In genomic region chr11:131579932-131580387, GRCh38 we compare ENCODE assay signal across 9 cellular contexts.
DNase-seq lines count a peak whose midpoint lies in the region; ATAC-seq and TF ChIP-seq lines count a peak whose summit lies in the region.
"Had no signal": no experiment of that assay in that cellular context is flagged by ENCODE, and none has a peak within 500 bp of the region (broad histone marks: within the 10 kb centered on the region; RNA-seq: fewer than 3 reads in every experiment).

No MANE protein-coding gene starts in this region.

- DNase-seq in ELR (ENCODE audit: low read depth) (peak; percentile 53), GM20000 (ENCODE audit: low spot score) (peak; percentile 47), MM.1S (no peak), caudate nucleus (lab: John Stamatoyannopoulos, UW) (peak in 14 of 61 donors; percentile 5 to 64 (median 38)), progenitor cell of endocrine pancreas (ENCODE audit: low spot score, unreplicated experiment) (no peak), cerebellar nuclear complex (lab: John Stamatoyannopoulos, UW) (no peak)

- no peaks in the 10 kb centered on the region for H3F3A ChIP-seq in MM.1S (ENCODE audit: insufficient read depth, low read length)

- no peaks in the 10 kb centered on the region for H3K27me3 ChIP-seq in MM.1S (replicated peaks; ENCODE audit: insufficient read depth, low read length)
- H3K27me3 ChIP-seq in gastroesophageal sphincter, result peaks cover 32% of the 10 kb centered on the region

- no peak overlapping the region for H2AFZ ChIP-seq in MM.1S (ENCODE audit: low read length)

- H3K79me2 ChIP-seq in MM.1S (ENCODE audit: low read length), result no peaks in the 10 kb centered on the region

- no peak overlapping the region for H3K4me3 ChIP-seq in MM.1S (ENCODE audit: low read length)
- no peak overlapping the region for H3K4me3 ChIP-seq in gastroesophageal sphincter

- H3K9me3 Mint-ChIP-seq in progenitor cell of endocrine pancreas (ENCODE audit: low read depth), result no peaks in the 10 kb centered on the region
- H3K9me3 Mint-ChIP-seq: memory B cell had no signal

- no peaks in the 10 kb centered on the region for H3K36me3 Mint-ChIP-seq in progenitor cell of endocrine pancreas (ENCODE audit: insufficient read depth)
- H3K36me3 Mint-ChIP-seq: memory B cell had no signal

- ATAC-seq in gastroesophageal sphincter (no peak), HG02938 (IDR thresholded peaks at IDR 0.05; ENCODE audit: unreplicated experiment) (no peak)

- no peak for TF ChIP-seq POLR2A in gastroesophageal sphincter (IDR thresholded peaks at IDR 0.05)

- H3K36me3 ChIP-seq in MM.1S (replicated peaks; ENCODE audit: insufficient read depth, low read length), result no peaks in the 10 kb centered on the region
- H3K36me3 ChIP-seq in gastroesophageal sphincter, result no peaks in the 10 kb centered on the region

- H3K4me1 Mint-ChIP-seq in progenitor cell of endocrine pancreas (ENCODE audit: low read depth), result no peaks in the 10 kb centered on the region
- H3K4me1 Mint-ChIP-seq: memory B cell had no signal

- no peak overlapping the region for H3K9ac ChIP-seq in MM.1S (ENCODE audit: low read length)

- no peak overlapping the region for H3K27ac ChIP-seq in MM.1S (ENCODE audit: low read length)
- H3K27ac ChIP-seq in caudate nucleus (ENCODE audit: low read depth, low read length), result peak overlapping the region; percentile 98
- no peak overlapping the region for H3K27ac ChIP-seq in gastroesophageal sphincter

- TF ChIP-seq EP300 in gastroesophageal sphincter (IDR thresholded peaks at IDR 0.05), result no peak

- H3K4me2 ChIP-seq in MM.1S (ENCODE audit: low read depth, low read length), result no peak overlapping the region

- H3K27ac Mint-ChIP-seq in progenitor cell of endocrine pancreas, result no peak overlapping the region
- H3K27ac Mint-ChIP-seq: memory B cell had no signal

- H4K20me1 ChIP-seq in MM.1S (ENCODE audit: insufficient read depth, low read length), result no peaks in the 10 kb centered on the region

- H3K9me3 ChIP-seq in MM.1S (replicated peaks; ENCODE audit: insufficient read depth, low read length) (no peaks in the 10 kb centered on the region), gastroesophageal sphincter (no peaks in the 10 kb centered on the region)

- no peak overlapping the region for H3K4me3 Mint-ChIP-seq in progenitor cell of endocrine pancreas (ENCODE audit: low read depth)
- H3K4me3 Mint-ChIP-seq: memory B cell had no signal

- H3K27me3 Mint-ChIP-seq in progenitor cell of endocrine pancreas, result peaks cover 40% of the 10 kb centered on the region
- H3K27me3 Mint-ChIP-seq: memory B cell had no signal

- WGBS in gastroesophageal sphincter (ENCODE audit: low coverage in 1 of 2), 2 donors, result 40% methylated on average over 7 of the region's 7 CpGs; no CpG with 5 or more reads in 1 of the 2 donors

- H3K4me1 ChIP-seq in MM.1S (ENCODE audit: low read length) (no peaks in the 10 kb centered on the region), gastroesophageal sphincter (no peaks in the 10 kb centered on the region)

- TF ChIP-seq CTCF in GM20000 (IDR thresholded peaks at IDR 0.05; ENCODE audit: extremely low read depth, missing control alignments), result peak; percentile 53
- peak; percentile 25; the same call in 1 of the 2 replicates for TF ChIP-seq CTCF in MM.1S (IDR thresholded peaks at IDR 0.05; ENCODE audit: low read length)
- peak; percentile 58 for TF ChIP-seq CTCF in progenitor cell of endocrine pancreas (IDR thresholded peaks at IDR 0.05; ENCODE audit: unreplicated experiment)
- peak in 1 of 4 experiments; percentile 13 for TF ChIP-seq CTCF in gastroesophageal sphincter (IDR thresholded peaks at IDR 0.05)

- no peaks in the 10 kb centered on the region for H3K9me2 ChIP-seq in MM.1S (replicated peaks; ENCODE audit: insufficient read depth, low read length)

Comparison
In these comparisons a context has a peak if more than half of its experiments do, and no peak if none do; other contexts are left out.
1. DNase-seq: peak in ELR (single experiment) and GM20000 (single experiment); none in MM.1S (single experiment), progenitor cell of endocrine pancreas (single experiment) and cerebellar nuclear complex (0 of 2).